Comparison of ENCODE assay signal across 11 cellular contexts in the genomic region with DNA sequence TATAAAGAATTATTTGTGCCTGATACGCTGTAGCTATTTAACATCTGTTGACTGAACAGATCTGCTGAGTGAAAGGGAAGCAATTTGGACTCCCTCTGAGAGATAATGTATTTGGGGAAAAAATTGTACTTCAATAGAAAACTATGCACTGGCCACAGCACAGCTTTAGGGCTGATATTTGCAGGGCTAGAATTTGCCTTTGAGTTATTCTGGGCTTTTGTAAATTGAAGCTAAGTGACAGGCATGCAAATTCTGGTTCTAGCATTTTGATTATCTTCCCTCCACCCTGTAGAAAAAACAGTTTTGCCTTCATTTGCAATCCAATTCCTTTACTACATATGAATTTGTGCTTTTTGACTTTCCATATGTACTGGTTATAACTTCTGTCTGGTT. TPM values are rescaled to one million over a fixed set of nuclear protein-coding genes. Genes with fewer than 3 reads are reported as not detected.
DNase-seq lines count a peak whose midpoint lies in the region; ATAC-seq, FAIRE-seq and TF ChIP-seq lines count a peak whose summit lies in the region.
"Had no signal": no experiment of that assay in that cellular context is flagged by ENCODE, and none has a peak within 500 bp of the region (broad histone marks: within the 10 kb centered on the region; RNA-seq: fewer than 3 reads in every experiment).

No MANE protein-coding gene starts in this region.

- H3K79me2 ChIP-seq in PC-3 (ENCODE audit: low read length) = peaks cover 43% of the 10 kb centered on the region

- H3K4me1 ChIP-seq in CD8-positive, alpha-beta memory T cell (ENCODE audit: insufficient read depth, low read length) = peaks cover 19% of the 10 kb centered on the region
- H3K4me1 ChIP-seq in PC-3 (ENCODE audit: insufficient read depth, low read length) (peaks cover 44% of the 10 kb centered on the region), colonic mucosa (no peaks in the 10 kb centered on the region)

- no peak overlapping the region for H3K4me3 ChIP-seq in CD8-positive, alpha-beta memory T cell (ENCODE audit: low read length)
- H3K4me3 ChIP-seq in PC-3 (ENCODE audit: low read length) (peak overlapping the region; percentile 25; the same call in 1 of the 2 replicates), colonic mucosa (no peak overlapping the region)

- H3K4me3 Mint-ChIP-seq in CD8-positive, alpha-beta memory T cell = peak overlapping the region in 4 of 7 donors; percentile 11 to 45 (median 20)

- H2AFZ ChIP-seq in PC-3 (ENCODE audit: low read length) = no peak overlapping the region

- H3K27me3 ChIP-seq in CD8-positive, alpha-beta memory T cell (ENCODE audit: insufficient read depth, low read length, poor library complexity, severe bottlenecking) = no peaks in the 10 kb centered on the region
- H3K27me3 ChIP-seq in PC-3 (ENCODE audit: low read length) (no peaks in the 10 kb centered on the region), colonic mucosa (no peaks in the 10 kb centered on the region)

- peaks cover 0 to 68% (median 18%) of the 10 kb centered on the region in 3 donors for H3K36me3 Mint-ChIP-seq in CD8-positive, alpha-beta memory T cell

- BruUV-seq in PC-3 (replicated peaks; lab: Mats Ljungman, UMichigan) = no TSS peak

- DNase-seq in CD8-positive, alpha-beta memory T cell = no peak
- no peak for DNase-seq in PC-3
- no peak for DNase-seq in colonic mucosa
- DNase-seq in pons (ENCODE audit: low spot score) = peak; percentile 46
- DNase-seq in GM12892 (ENCODE audit: insufficient read length) = no peak
- no peak for DNase-seq in stimulated activated CD4-positive, alpha-beta T cell treated with anti-CD3 and anti-CD28 coated beads, Interleukin-4, amount 100 ng/mL, for 1 hour
- DNase-seq: KG1 had no signal

- H3K27ac Mint-ChIP-seq in CD8-positive, alpha-beta memory T cell = peak overlapping the region; percentile 35 to 93 (median 83)

- no peaks in the 10 kb centered on the region for H3K9me2 ChIP-seq in PC-3 (replicated peaks; ENCODE audit: low read length)

- no peak for FAIRE-seq in GM12892 (lab: Jason Lieb, UNC)
- FAIRE-seq: endometrium had no signal

- H3K9me3 ChIP-seq in CD8-positive, alpha-beta memory T cell (ENCODE audit: low read length) = no peaks in the 10 kb centered on the region
- H3K9me3 ChIP-seq in PC-3 (ENCODE audit: low read length) (no peaks in the 10 kb centered on the region), colonic mucosa (no peaks in the 10 kb centered on the region)

- intact Hi-C loops in PC-3 (cut with micrococcal nuclease) = loop anchor here (2.0 kb wide), 1 partner anchor 48 kb away; no protein-coding TSS in a partner anchor
- intact Hi-C loops in colonic mucosa (cut with DNase I) = no loop called here

- CTCF ChIA-PET in CD8-positive, alpha-beta memory T cell (lab: Charles Lee) = interaction anchor here (0.7 to 4.1 kb wide), 29 partner anchors 10 to 610 kb away, joined by 3 to 28 read pairs (median 5); a partner anchor contains a TSS
- CTCF ChIA-PET in PC-3 (lab: Charles Lee) = interaction anchor here (1.0 kb wide), 1 partner anchor 37 kb away, joined by 19 read pairs; no protein-coding TSS in a partner anchor

- peaks cover 41 to 86% (median 84%) of the 10 kb centered on the region in 3 donors for H3K4me1 Mint-ChIP-seq in CD8-positive, alpha-beta memory T cell

- no peaks in the 10 kb centered on the region for H4K20me1 ChIP-seq in PC-3 (ENCODE audit: low read length)

- peaks cover 5% of the 10 kb centered on the region for H3F3A ChIP-seq in PC-3 (ENCODE audit: low read length, unreplicated experiment)

- no peak overlapping the region for H3K27ac ChIP-seq in CD8-positive, alpha-beta memory T cell (ENCODE audit: low read depth, low read length)
- H3K27ac ChIP-seq in PC-3 (ENCODE audit: low read length) (peak overlapping the region; percentile 86), colonic mucosa (peak overlapping the region; percentile 38)

- H3K27me3 Mint-ChIP-seq in CD8-positive, alpha-beta memory T cell = no peaks in the 10 kb centered on the region

- peak overlapping the region; percentile 54 for H3K4me2 ChIP-seq in PC-3 (ENCODE audit: low read length)

- ATAC-seq in PC-3 (no peak), GM18502 (IDR thresholded peaks at IDR 0.05; ENCODE audit: poor library complexity, unreplicated experiment) (no peak), GM18873 (IDR thresholded peaks at IDR 0.05; ENCODE audit: low FRiP score, unreplicated experiment) (no peak)

- peaks cover 5% of the 10 kb centered on the region for H3K36me3 ChIP-seq in CD8-positive, alpha-beta memory T cell (ENCODE audit: insufficient read depth, low read length)
- H3K36me3 ChIP-seq in PC-3 (ENCODE audit: low read depth, low read length) = peaks cover 15% of the 10 kb centered on the region
- H3K36me3 ChIP-seq in colonic mucosa = no peaks in the 10 kb centered on the region

- POLR2A ChIA-PET in CD8-positive, alpha-beta memory T cell (lab: Charles Lee) = no interaction called here
- POLR2A ChIA-PET in PC-3 (lab: Charles Lee; ENCODE audit: unreplicated experiment) = no interaction called here

- TF ChIP-seq CTCF in PC-3 (conservative IDR thresholded peaks at IDR 0.05; ENCODE audit: low read depth, low read length) (no peak), colonic mucosa (IDR thresholded peaks at IDR 0.05) (no peak)

- no peak overlapping the region for H3K9ac ChIP-seq in PC-3 (ENCODE audit: low read length)
- no peak overlapping the region for H3K9ac ChIP-seq in colonic mucosa (ENCODE audit: low read depth in 2 of 2, low read length in 2 of 2)

- no peaks in the 10 kb centered on the region for H3K9me3 Mint-ChIP-seq in CD8-positive, alpha-beta memory T cell

- no peak for TF ChIP-seq POLR2A in GM12892 (IDR thresholded peaks at IDR 0.05; ENCODE audit: low read depth, low read length)

RNA-seq across cellular contexts. Expression of a gene that starts 7.9 kb away (rescaled TPM):
- 10 to 100 TPM; 56.1 to 62.0 TPM for total RNA-seq in CD8-positive, alpha-beta memory T cell
- polyA plus RNA-seq in CD8-positive, alpha-beta memory T cell = 25.9 TPM
- total RNA-seq in PC-3 (2014; rRNA removed) (9.7 and 14.3 TPM in 2 replicates), colonic mucosa (10 to 100 TPM; 19.1 to 32.3 TPM)
- 25.4 TPM for polyA plus RNA-seq in GM12892 (2012; ENCODE audit: missing spikeins)

RNA-seq across cellular contexts. Expression of a gene that starts 7.9 kb away (rescaled TPM):
- 10 to 100 TPM; 25.6 to 27.0 TPM for total RNA-seq in CD8-positive, alpha-beta memory T cell
- 10.2 TPM for polyA plus RNA-seq in CD8-positive, alpha-beta memory T cell
- total RNA-seq in PC-3 (2014; rRNA removed) (8.5 and 10.6 TPM in 2 replicates), colonic mucosa (10 to 100 TPM; 10.6 to 13.6 TPM)
- polyA plus RNA-seq in GM12892 (2012; ENCODE audit: missing spikeins) = 8.3 TPM

RNA-seq across cellular contexts. Expression of a gene that starts 38.1 kb away (rescaled TPM):
- 10 to 100 TPM in 1 of 2 experiments, 1 to 10 TPM in 1; 8.4 to 12.1 TPM for total RNA-seq in CD8-positive, alpha-beta memory T cell
- 16.8 TPM for polyA plus RNA-seq in CD8-positive, alpha-beta memory T cell
- total RNA-seq in PC-3 (2014; rRNA removed) (23.3 and 24.9 TPM in 2 replicates), colonic mucosa (100 to 1,000 TPM in 1 of 2 donors, 10 to 100 TPM in 1; 38.7 to 103 TPM)
- 1.2 TPM for polyA plus RNA-seq in GM12892 (2012; ENCODE audit: missing spikeins)
- total RNA-seq: H7 had no signal
